In the genomic region with DNA sequence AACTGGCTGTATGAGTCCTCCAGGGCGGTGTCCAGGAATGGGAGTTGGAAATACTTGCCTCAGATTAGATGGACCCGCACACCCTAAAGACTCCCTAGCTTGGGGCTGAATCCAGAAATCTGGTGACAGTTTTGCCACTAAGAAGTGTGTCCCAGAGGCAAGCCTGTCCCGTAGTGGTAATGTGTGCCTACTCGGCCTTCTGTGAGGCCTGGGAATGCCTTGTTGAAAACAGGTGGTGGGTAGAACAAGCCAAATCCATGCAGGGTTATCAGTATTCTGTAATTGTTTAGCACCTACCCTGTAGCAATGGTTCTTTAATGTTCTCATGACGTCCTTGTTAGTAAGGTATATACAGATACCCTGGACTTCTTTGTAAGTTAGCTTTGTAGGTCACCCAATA, we compare ENCODE assay signal across 13 cellular contexts. TPM values are rescaled to one million over a fixed set of nuclear protein-coding genes. Genes with fewer than 3 reads are reported as not detected.
DNase-seq lines count a peak whose midpoint lies in the region; ATAC-seq and TF ChIP-seq lines count a peak whose summit lies in the region.
"Had no signal": no experiment of that assay in that cellular context is flagged by ENCODE, and none has a peak within 500 bp of the region (broad histone marks: within the 10 kb centered on the region; RNA-seq: fewer than 3 reads in every experiment).

No MANE protein-coding gene starts in this region.

- TF ChIP-seq CTCF in GM23338 (conservative IDR thresholded peaks at IDR 0.05; ENCODE audit: low read depth in 2 of 2) (no peak), OCI-LY7 (conservative IDR thresholded peaks at IDR 0.05; ENCODE audit: low read length) (no peak), endothelial cell (IDR thresholded peaks at IDR 0.05; ENCODE audit: unreplicated experiment) (no peak), progenitor cell of endocrine pancreas (IDR thresholded peaks at IDR 0.05; ENCODE audit: unreplicated experiment) (no peak), esophagus muscularis mucosa (IDR thresholded peaks at IDR 0.05) (no peak)

- no peaks in the 10 kb centered on the region for H3K9me3 ChIP-seq in OCI-LY7 (ENCODE audit: low read length)
- no peaks in the 10 kb centered on the region for H3K9me3 ChIP-seq in esophagus muscularis mucosa

- H4K20me1 ChIP-seq in GM23338 (replicated peaks; ENCODE audit: insufficient read depth) (peaks cover 3% of the 10 kb centered on the region; the same call in 1 of the 2 replicates), OCI-LY7 (ENCODE audit: insufficient read depth, low read length) (no peaks in the 10 kb centered on the region)

- H3K4me3 Mint-ChIP-seq in GM23338 (peak overlapping the region; percentile 95), endothelial cell (ENCODE audit: unreplicated experiment) (peak overlapping the region; percentile 94), progenitor cell of endocrine pancreas (ENCODE audit: low read depth) (peak overlapping the region; percentile 89)

- H3K36me3 Mint-ChIP-seq in GM23338 (ENCODE audit: low read depth) (no peaks in the 10 kb centered on the region), endothelial cell (ENCODE audit: low read depth, unreplicated experiment) (peaks cover 4% of the 10 kb centered on the region), progenitor cell of endocrine pancreas (ENCODE audit: insufficient read depth) (peaks cover 2% of the 10 kb centered on the region)

- POLR2A ChIA-PET in OCI-LY7 (lab: Charles Lee): interaction anchor here (0.6 to 2.2 kb wide), 4 partner anchors 10 to 24 kb away, joined by 3 to 7 read pairs (median 4); no protein-coding TSS in a partner anchor

- H3K4me3 ChIP-seq in GM23338: peak overlapping the region; percentile 94
- peak overlapping the region; percentile 74 for H3K4me3 ChIP-seq in OCI-LY7 (ENCODE audit: low read depth, low read length, poor library complexity, severe bottlenecking)
- no peak overlapping the region for H3K4me3 ChIP-seq in esophagus muscularis mucosa

- H3K36me3 ChIP-seq in GM23338 (ENCODE audit: insufficient read depth) (no peaks in the 10 kb centered on the region), OCI-LY7 (ENCODE audit: insufficient read depth, low read length) (no peaks in the 10 kb centered on the region), esophagus muscularis mucosa (no peaks in the 10 kb centered on the region)
- H3K36me3 ChIP-seq: brain microvascular endothelial cell had no signal

- H3K27ac ChIP-seq in GM23338 (ENCODE audit: low read depth) (no peak overlapping the region), OCI-LY7 (ENCODE audit: low read depth, low read length, poor library complexity, severe bottlenecking) (no peak overlapping the region), esophagus muscularis mucosa (replicated peaks in 1 of 4) (no peak overlapping the region)
- H3K27ac ChIP-seq: brain microvascular endothelial cell had no signal

- H3K27me3 Mint-ChIP-seq in GM23338 (ENCODE audit: insufficient read depth, low read depth, poor library complexity) (peaks cover 10% of the 10 kb centered on the region), endothelial cell (ENCODE audit: unreplicated experiment) (peaks cover 10% of the 10 kb centered on the region), progenitor cell of endocrine pancreas (peaks cover 8% of the 10 kb centered on the region)

- 94% methylated on average over 5 of the region's 5 CpGs for WGBS in esophagus muscularis mucosa

- peaks cover 52% of the 10 kb centered on the region for H3K79me2 ChIP-seq in GM23338 (replicated peaks; ENCODE audit: insufficient read depth)
- peaks cover 12% of the 10 kb centered on the region; the same call in 1 of the 2 replicates for H3K79me2 ChIP-seq in OCI-LY7 (ENCODE audit: insufficient read depth, low read depth, low read length)

- no peak for TF ChIP-seq EP300 in esophagus muscularis mucosa (IDR thresholded peaks at IDR 0.05)

- no peak overlapping the region for H3K27ac Mint-ChIP-seq in GM23338
- no peak overlapping the region for H3K27ac Mint-ChIP-seq in endothelial cell (ENCODE audit: unreplicated experiment)
- H3K27ac Mint-ChIP-seq in progenitor cell of endocrine pancreas: peak overlapping the region; percentile 7

- H3K4me2 ChIP-seq in GM23338: peak overlapping the region; percentile 96
- H3K4me2 ChIP-seq in OCI-LY7 (ENCODE audit: low read length): peak overlapping the region; percentile 93

- BruUV-seq in OCI-LY7 (replicated peaks; lab: Mats Ljungman, UMichigan): no TSS peak

- peaks cover 43% of the 10 kb centered on the region for H3K4me1 Mint-ChIP-seq in GM23338
- peaks cover 40% of the 10 kb centered on the region for H3K4me1 Mint-ChIP-seq in endothelial cell (ENCODE audit: unreplicated experiment)
- H3K4me1 Mint-ChIP-seq in progenitor cell of endocrine pancreas (ENCODE audit: low read depth): peaks cover 60% of the 10 kb centered on the region

- H3K9me2 ChIP-seq in GM23338 (ENCODE audit: insufficient read depth) (no peaks in the 10 kb centered on the region), OCI-LY7 (ENCODE audit: insufficient read depth, low read length) (no peaks in the 10 kb centered on the region)

- H3K27me3 ChIP-seq in GM23338 (ENCODE audit: insufficient read depth) (peaks cover 19% of the 10 kb centered on the region), esophagus muscularis mucosa (no peaks in the 10 kb centered on the region)
- H3K27me3 ChIP-seq: brain microvascular endothelial cell had no signal

- peaks cover 5% of the 10 kb centered on the region; the same call in 1 of the 2 replicates for H3F3A ChIP-seq in GM23338 (replicated peaks; ENCODE audit: low read depth)

- intact Hi-C loops in OCI-LY7 (cut with micrococcal nuclease; ENCODE audit: unreplicated experiment) (no loop called here), esophagus muscularis mucosa (cut with DNase I) (no loop called here)

- no peak for DNase-seq in GM23338 (ENCODE audit: low spot score)
- no peak for DNase-seq in OCI-LY7 (ENCODE audit: low spot score)
- DNase-seq in endothelial cell (ENCODE audit: low spot score): no peak
- no peak for DNase-seq in progenitor cell of endocrine pancreas (ENCODE audit: low spot score, unreplicated experiment)
- no peak for DNase-seq in SK-N-DZ (ENCODE audit: low spot score)
- no peak for DNase-seq in esophagus muscularis mucosa (ENCODE audit: extremely low spot score)
- DNase-seq in activated effector memory CD4-positive, alpha-beta T cell treated with anti-CD3 and anti-CD28 coated beads, Interleukin-2, amount 50 U/mL, for 16 hours: no peak
- DNase-seq: brain microvascular endothelial cell; DMS153; NCI-H187; RPMI8226; stimulated activated CD8-positive, alpha-beta memory T cell treated with anti-CD3 and anti-CD28 coated beads, Interleukin-4, amount 100 ng/mL, for 48 hours had no signal

- H3K9me3 Mint-ChIP-seq in GM23338 (no peaks in the 10 kb centered on the region), endothelial cell (ENCODE audit: unreplicated experiment) (no peaks in the 10 kb centered on the region), progenitor cell of endocrine pancreas (ENCODE audit: low read depth) (no peaks in the 10 kb centered on the region)

- no peak for ATAC-seq in GM23338

- H2AFZ ChIP-seq in GM23338 (no peak overlapping the region), OCI-LY7 (ENCODE audit: low read length) (peak overlapping the region; percentile 61; the same call in 1 of the 2 replicates)

- peaks cover 29% of the 10 kb centered on the region for H3K4me1 ChIP-seq in GM23338 (ENCODE audit: insufficient read depth)
- peaks cover 62% of the 10 kb centered on the region for H3K4me1 ChIP-seq in OCI-LY7 (ENCODE audit: insufficient read depth, low read length, poor library complexity, severe bottlenecking)
- H3K4me1 ChIP-seq in esophagus muscularis mucosa: peaks cover 18 to 29% (median 20%) of the 10 kb centered on the region in 4 donors

- no peak for TF ChIP-seq POLR2A in esophagus muscularis mucosa (IDR thresholded peaks at IDR 0.05; ENCODE audit: low read depth)

- CTCF ChIA-PET in OCI-LY7 (lab: Charles Lee; ENCODE audit: unreplicated experiment): interaction anchor here (1.3 kb wide), 1 partner anchor 24 kb away, joined by 5 read pairs; no protein-coding TSS in a partner anchor

RNA-seq across cellular contexts. Expression of a gene that starts 1.6 kb away (rescaled TPM):
- 14.1 and 16.6 TPM in 2 replicates for total RNA-seq in GM23338 (2014; rRNA removed; shearing (Covaris generic))
- 7.9 and 8.1 TPM in 2 replicates for polyA plus RNA-seq in GM23338 (2016; fragmentation: Nextera tagmentation; extraction: Ambion mirVana)
- total RNA-seq in OCI-LY7 (2014; rRNA removed; shearing (Covaris generic)): 19.0 and 20.1 TPM in 2 replicates
- total RNA-seq in OCI-LY7 (2022): 11.2 and 17.9 TPM in 2 replicates
- total RNA-seq in endothelial cell (ENCODE audit: unreplicated experiment): 8.3 TPM
- 20.6 and 23.7 TPM in 2 replicates for total RNA-seq in progenitor cell of endocrine pancreas
- polyA plus RNA-seq in SK-N-DZ (2014; cell fraction: cytosol; rRNA removed): 1.2 and 2.1 TPM in 2 replicates
- polyA plus RNA-seq in SK-N-DZ (2014; cell fraction: nucleus; rRNA removed): 1.6 and 2.4 TPM in 2 replicates
- total RNA-seq in esophagus muscularis mucosa: 1 to 10 TPM; 1.7 to 3.3 (median 2.6) TPM

RNA-seq across cellular contexts. Expression of a gene that starts 45.3 kb away (rescaled TPM):
- total RNA-seq in GM23338 (2014; rRNA removed; shearing (Covaris generic)): not detected in 2 replicates
- polyA plus RNA-seq in GM23338 (2016; fragmentation: Nextera tagmentation; extraction: Ambion mirVana): 0.73 and 0.86 TPM in 2 replicates
- 160 and 193 TPM in 2 replicates for total RNA-seq in OCI-LY7 (2014; rRNA removed; shearing (Covaris generic))
- total RNA-seq in OCI-LY7 (2022) (195 and 247 TPM in 2 replicates), endothelial cell (ENCODE audit: unreplicated experiment) (not detected), progenitor cell of endocrine pancreas (not detected in 2 replicates), esophagus muscularis mucosa (under 1 TPM in 1 of 4 donors, not detected in 3; 0.33 TPM)
- polyA plus RNA-seq in SK-N-DZ (2014; cell fraction: cytosol; rRNA removed): not detected in 2 replicates
- polyA plus RNA-seq in SK-N-DZ (2014; cell fraction: nucleus; rRNA removed): not detected in 2 replicates
- total RNA-seq: fibroblast of villous mesenchyme had no signal

RNA-seq across cellular contexts. Expression of a gene that starts 53.2 kb away (rescaled TPM):
- total RNA-seq in GM23338 (2014; rRNA removed; shearing (Covaris generic)): not detected in 2 replicates
- not detected in 2 replicates for polyA plus RNA-seq in GM23338 (2016; fragmentation: Nextera tagmentation; extraction: Ambion mirVana)
- not detected in 2 replicates for total RNA-seq in OCI-LY7 (2014; rRNA removed; shearing (Covaris generic))
- total RNA-seq in OCI-LY7 (2022): not detected in 2 replicates
- total RNA-seq in endothelial cell (ENCODE audit: unreplicated experiment): not detected
- total RNA-seq in progenitor cell of endocrine pancreas: not detected in 2 replicates
- polyA plus RNA-seq in SK-N-DZ (2014; cell fraction: cytosol; rRNA removed): not detected in 2 replicates
- not detected in 2 replicates for polyA plus RNA-seq in SK-N-DZ (2014; cell fraction: nucleus; rRNA removed)
- not detected for total RNA-seq in esophagus muscularis mucosa
- total RNA-seq: fibroblast of villous mesenchyme had no signal

Comparison
In these comparisons a context has a peak if more than half of its experiments do, and no peak if none do; other contexts are left out.
1. H3K4me3 ChIP-seq: peak in GM23338 (single experiment) and OCI-LY7 (single experiment); none in esophagus muscularis mucosa (0 of 4).
2. RNA of a gene that starts 45.3 kb away (total RNA-seq): 160 to 247 TPM in OCI-LY7; 0.33 TPM in esophagus muscularis mucosa, not detected in GM23338, not detected in endothelial cell (single experiment) and not detected in progenitor cell of endocrine pancreas; every median in the first group is over 100 times any median in the second.
3. Peak in every context shown above with its lines, with median percentiles within 50 percentile points of each other: H3K4me3 Mint-ChIP-seq.